Comparison of ENCODE assay signal across 8 cellular contexts in genomic region chr17:75784473-75785015, GRCh38. TPM values are rescaled to one million over a fixed set of nuclear protein-coding genes. Genes with fewer than 3 reads are reported as not detected.
DNase-seq lines count a peak whose midpoint lies in the region; ATAC-seq and TF ChIP-seq lines count a peak whose summit lies in the region.

Gene UNK (plus strand): TSS chr17:75784806. CDS start chr17:75784881, 75 bp downstream.

- peak; percentile 50 for ATAC-seq in HG02870 (IDR thresholded peaks at IDR 0.05; ENCODE audit: unreplicated experiment)
- ATAC-seq in T-cell (replicated peaks in 1 of 4) = peak; percentile 75 to 82 (median 79)
- peak; percentile 72 for ATAC-seq in activated naive CD8-positive, alpha-beta T cell treated with anti-CD3 and anti-CD28 coated beads, Interleukin-2, amount 50 U/mL, for 24 hours
- peak; percentile 95 for ATAC-seq in Right ventricle myocardium inferior

- H3K27ac Mint-ChIP-seq in T-cell (peak within 1 kb of the TSS; percentile 99 to 100), osteocyte (ENCODE audit: unreplicated experiment) (peak within 1 kb of the TSS; percentile 99)
- peak within 1 kb of the TSS; percentile 100 for H3K27ac Mint-ChIP-seq in activated naive CD8-positive, alpha-beta T cell treated with anti-CD3 and anti-CD28 coated beads, Interleukin-2, amount 50 U/mL, for 24 hours

- peaks cover 26% of the 10 kb centered on the region for H3K4me1 ChIP-seq in testis

- H3K4me1 Mint-ChIP-seq in T-cell = peaks cover 50 to 60% (median 57%) of the 10 kb centered on the region in 3 donors
- peaks cover 67% of the 10 kb centered on the region for H3K4me1 Mint-ChIP-seq in activated naive CD8-positive, alpha-beta T cell treated with anti-CD3 and anti-CD28 coated beads, Interleukin-2, amount 50 U/mL, for 24 hours
- H3K4me1 Mint-ChIP-seq in osteocyte (ENCODE audit: unreplicated experiment) = peaks cover 46% of the 10 kb centered on the region

- H3K9me3 ChIP-seq in testis = no peaks in the 10 kb centered on the region

- peak; percentile 96 for DNase-seq in GM10266 (ENCODE audit: extremely low spot score)
- peak; percentile 99 for DNase-seq in NCI-H146 (lab: John Stamatoyannopoulos, UW)
- peak; percentile 89 to 98 (median 95) for DNase-seq in T-cell
- peak; percentile 93 for DNase-seq in activated naive CD8-positive, alpha-beta T cell treated with anti-CD3 and anti-CD28 coated beads, Interleukin-2, amount 50 U/mL, for 24 hours
- DNase-seq in Right ventricle myocardium inferior (ENCODE audit: missing footprints) = peak; percentile 98
- peak; percentile 99 for DNase-seq in osteocyte (ENCODE audit: extremely low spot score, unreplicated experiment)
- peak; percentile 98 for DNase-seq in testis

- H3K27me3 ChIP-seq in testis = no peaks in the 10 kb centered on the region

- H3K27ac ChIP-seq in testis = peak within 1 kb of the TSS; percentile 100

- no peaks in the 10 kb centered on the region for H3K36me3 ChIP-seq in testis (ENCODE audit: low read depth, missing control alignments)

- H3K36me3 Mint-ChIP-seq in T-cell = peaks cover 2% of the 10 kb centered on the region
- H3K36me3 Mint-ChIP-seq in activated naive CD8-positive, alpha-beta T cell treated with anti-CD3 and anti-CD28 coated beads, Interleukin-2, amount 50 U/mL, for 24 hours (ENCODE audit: low read depth) = peaks cover 10% of the 10 kb centered on the region
- H3K36me3 Mint-ChIP-seq in osteocyte (ENCODE audit: unreplicated experiment) = peaks cover 2% of the 10 kb centered on the region

- intact Hi-C loops in Right ventricle myocardium inferior (cut with DNase I) (loop anchor here (2.0 kb wide), 1 partner anchor 70 kb away; the partner anchor contains the start of gene WBP2), testis (cut with DNase I; ENCODE audit: low total_unique reads) (no loop called here)

- no peaks in the 10 kb centered on the region for H3K9me3 Mint-ChIP-seq in T-cell
- H3K9me3 Mint-ChIP-seq in activated naive CD8-positive, alpha-beta T cell treated with anti-CD3 and anti-CD28 coated beads, Interleukin-2, amount 50 U/mL, for 24 hours = no peaks in the 10 kb centered on the region
- H3K9me3 Mint-ChIP-seq in osteocyte (ENCODE audit: unreplicated experiment) = no peaks in the 10 kb centered on the region

- H3K4me3 ChIP-seq in testis = peak within 1 kb of the TSS; percentile 74

- H3K27me3 Mint-ChIP-seq in T-cell (peaks cover 0 to 1% of the 10 kb centered on the region in 2 donors), osteocyte (ENCODE audit: unreplicated experiment) (no peaks in the 10 kb centered on the region)
- H3K27me3 Mint-ChIP-seq in activated naive CD8-positive, alpha-beta T cell treated with anti-CD3 and anti-CD28 coated beads, Interleukin-2, amount 50 U/mL, for 24 hours = no peaks in the 10 kb centered on the region

- TF ChIP-seq POLR2A in testis (IDR thresholded peaks at IDR 0.05) = peak; percentile 68

- CTCF ChIA-PET in T-cell (lab: Charles Lee) = interaction anchor here (0.5 to 2.1 kb wide), 9 partner anchors 11 to 1582 kb away, joined by 3 to 11 read pairs (median 4); partner anchors contain the start of gene GALK1 (in 1 of the 2)

- no peak for TF ChIP-seq CTCF in GM10266 (IDR thresholded peaks at IDR 0.05; ENCODE audit: control insufficient read depth, insufficient read depth, low read depth, missing control alignments)
- no peak for TF ChIP-seq CTCF in osteocyte (IDR thresholded peaks at IDR 0.05)
- peak in 1 of 3 experiments; percentile 12 for TF ChIP-seq CTCF in testis (IDR thresholded peaks at IDR 0.05)

- H3K4me3 Mint-ChIP-seq in T-cell (peak within 1 kb of the TSS; percentile 81 to 91 (median 87)), osteocyte (ENCODE audit: unreplicated experiment) (peak within 1 kb of the TSS; percentile 85)
- peak within 1 kb of the TSS; percentile 80 for H3K4me3 Mint-ChIP-seq in activated naive CD8-positive, alpha-beta T cell treated with anti-CD3 and anti-CD28 coated beads, Interleukin-2, amount 50 U/mL, for 24 hours

- 0 to 1% methylated on average over 8 to 45 of the region's 45 CpGs for WGBS in testis, 2 donors

- POLR2A ChIA-PET in T-cell (lab: Charles Lee) = interaction anchor here in 1 of 2 donors (0.6 to 1.2 kb wide), 6 partner anchors 10 to 480 kb away, joined by 3 to 20 read pairs (median 8); partner anchors contain the start of gene WBP2

RNA-seq across cellular contexts. Expression of gene UNK, which starts in this region (rescaled TPM):
- total RNA-seq in T-cell (10 to 100 TPM; 37.1 to 50.3 (median 39.2) TPM), Right ventricle myocardium inferior (16.0 TPM), osteocyte (35.1 and 38.2 TPM in 2 replicates), testis (10 to 100 TPM; 57.2 to 76.0 TPM)
- polyA plus RNA-seq in testis (ENCODE audit: insufficient read depth, low read depth, low replicate concordance) = 66.7 TPM

Comparison
In these comparisons a context has a peak if more than half of its experiments do, and no peak if none do; other contexts are left out.
1. Peak in every context shown above with its lines: DNase-seq, ATAC-seq, H3K4me3 ChIP-seq and H3K27ac ChIP-seq.